32 cellular contexts compared by ENCODE assay signal in the genomic region with DNA sequence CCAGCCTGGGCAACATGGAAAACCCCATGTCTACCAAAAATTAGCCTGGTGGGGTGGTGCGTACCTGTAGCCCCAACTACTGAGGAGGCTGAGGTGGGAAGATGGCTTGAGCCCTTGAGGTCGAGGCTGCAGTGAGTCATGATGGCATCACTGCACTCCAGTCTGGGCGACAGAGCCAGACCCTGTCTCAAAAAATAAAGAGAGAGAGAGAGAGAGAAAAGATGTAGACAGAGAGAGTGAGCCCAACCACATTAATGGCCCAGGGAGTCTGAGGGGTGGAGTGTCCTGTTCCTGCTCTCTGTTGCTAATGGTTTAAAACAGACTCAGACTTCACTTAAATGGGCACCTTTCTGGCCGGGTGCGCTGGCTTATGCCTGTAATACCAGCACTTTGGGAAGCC.
"Had no signal": no experiment of that assay in that cellular context is flagged by ENCODE, and none has a peak within 500 bp of the region (broad histone marks: within the 10 kb centered on the region; RNA-seq: fewer than 3 reads in every experiment).

No MANE protein-coding gene starts in this region.

- DNase-seq: activated B cell treated with CpG ODN at 0.5 μM for 24 hours; activated CD4-positive, alpha-beta memory T cell treated with anti-CD3 and anti-CD28 coated beads for 36 hours; activated CD4-positive, alpha-beta T cell treated with anti-CD3 and anti-CD28 coated beads for 4 hours; activated CD4-positive, alpha-beta T cell treated with anti-CD3 and anti-CD28 coated beads, Interleukin-2, amount 50 U/mL, for 1 hour; activated CD4-positive, CD25-positive, alpha-beta regulatory T cell treated with anti-CD3 and anti-CD28 coated beads, Interleukin-2, amount 50 U/mL, for 72 hours; activated CD8-positive, alpha-beta memory T cell treated with anti-CD3 and anti-CD28 coated beads for 24 hours; activated CD8-positive, alpha-beta memory T cell treated with anti-CD3 and anti-CD28 coated beads, Interleukin-2, amount 10 ng/mL, durations not matched to agents 7 days and 5 days; activated CD8-positive, alpha-beta memory T cell treated with anti-CD3 and anti-CD28 coated beads, Interleukin-2, amount 50 U/mL, for 48 hours; activated effector memory CD4-positive, alpha-beta T cell treated with anti-CD3 and anti-CD28 coated beads, Interleukin-2, amount 50 U/mL, for 16 hours; activated naive CD4-positive, alpha-beta T cell treated with Interleukin-2 at 50 U/mL for 16 hours; activated T-cell treated with anti-CD3 and anti-CD28 coated beads, Interleukin-2, amount 50 U/mL, for 48 hours; body of pancreas; Karpas-422; MM.1S; MV-4-11; NCI-H1092; NCI-H1436 treated with DMSO at 0.1 percent for 48 hours; NCI-H1694 treated with DMSO at 0.1 percent for 48 hours; NCI-H2029; NCI-H510A; NCI-H526; NCI-H748 treated with DMSO at 0.1 percent for 48 hours; NK-92 treated with Interleukin-12 subunit alpha and Interleukin-12 subunit beta, amount 100 ng/mL, for 24 hours; PC-3; Peyer's patch; RPMI8226; SIG-M5; T-cell; T-helper 2 cell; T-helper 9 cell had no signal

- H3K27ac Mint-ChIP-seq: activated B cell treated with CpG ODN at 0.5 μM for 24 hours; activated CD4-positive, alpha-beta memory T cell treated with anti-CD3 and anti-CD28 coated beads for 36 hours; activated CD8-positive, alpha-beta memory T cell treated with anti-CD3 and anti-CD28 coated beads, Interleukin-2, amount 10 ng/mL, durations not matched to agents 7 days and 5 days; activated naive CD4-positive, alpha-beta T cell treated with anti-CD3 and anti-CD28 coated beads, Interleukin-2, amount 50 U/mL, for 72 hours; T-cell had no signal

- H3K9me3 Mint-ChIP-seq: activated B cell treated with CpG ODN at 0.5 μM for 24 hours; activated CD4-positive, alpha-beta memory T cell treated with anti-CD3 and anti-CD28 coated beads for 36 hours; activated naive CD4-positive, alpha-beta T cell treated with anti-CD3 and anti-CD28 coated beads, Interleukin-2, amount 50 U/mL, for 72 hours had no signal

- ATAC-seq: activated CD8-positive, alpha-beta memory T cell treated with anti-CD3 and anti-CD28 coated beads, Interleukin-2, amount 10 ng/mL, durations not matched to agents 7 days and 5 days; activated naive CD4-positive, alpha-beta T cell treated with anti-CD3 and anti-CD28 coated beads, Interleukin-2, amount 50 U/mL, for 72 hours; body of pancreas; PC-3; SK-N-SH treated with all-trans-retinoic acid at 6 μM for 48 hours; T-cell had no signal

- H3K36me3 Mint-ChIP-seq: activated CD4-positive, alpha-beta memory T cell treated with anti-CD3 and anti-CD28 coated beads for 36 hours; activated CD8-positive, alpha-beta memory T cell treated with anti-CD3 and anti-CD28 coated beads, Interleukin-2, amount 10 ng/mL, durations not matched to agents 7 days and 5 days; T-cell had no signal

- H3K27me3 Mint-ChIP-seq: activated B cell treated with CpG ODN at 0.5 μM for 24 hours, T-cell had no signal

- H3K4me3 Mint-ChIP-seq: activated B cell treated with CpG ODN at 0.5 μM for 24 hours; activated CD4-positive, alpha-beta memory T cell treated with anti-CD3 and anti-CD28 coated beads for 36 hours; activated CD8-positive, alpha-beta memory T cell treated with anti-CD3 and anti-CD28 coated beads, Interleukin-2, amount 10 ng/mL, durations not matched to agents 7 days and 5 days; T-cell had no signal
